19 cellular contexts compared by ENCODE assay signal in genomic region chr10:116689096-116689495, GRCh38. TPM values are rescaled to one million over a fixed set of nuclear protein-coding genes. Genes with fewer than 3 reads are reported as not detected.
"Had no signal": no experiment of that assay in that cellular context is flagged by ENCODE, and none has a peak within 500 bp of the region (broad histone marks: within the 10 kb centered on the region; RNA-seq: fewer than 3 reads in every experiment).

No MANE protein-coding gene starts in this region.

- H3K27me3 ChIP-seq: gastroesophageal sphincter, hepatocyte, SJSA1 had no signal

- H3K9me3 Mint-ChIP-seq: activated CD4-positive, alpha-beta T cell treated with anti-CD3 and anti-CD28 coated beads, Interleukin-2, amount 10 ng/mL, durations not matched to agents 24 days and 14 days; activated naive CD8-positive, alpha-beta T cell treated with anti-CD3 and anti-CD28 coated beads for 36 hours; activated T-cell treated with anti-CD3 and anti-CD28 coated beads, Interleukin-2, amount 50 U/mL, for 72 hours; endodermal cell; natural killer cell treated with Interleukin-12 subunit alpha and Interleukin-12 subunit beta and Interleukin-15 and Interleukin-18, amount 100 ng/mL, for 72 hours had no signal

- DNase-seq: activated CD4-positive, alpha-beta T cell treated with anti-CD3 and anti-CD28 coated beads, Interleukin-2, amount 10 ng/mL, durations not matched to agents 24 days and 14 days; activated CD8-positive, alpha-beta memory T cell treated with anti-CD3 and anti-CD28 coated beads, Interleukin-2, amount 50 U/mL, for 4 hours; activated CD8-positive, alpha-beta T cell treated with anti-CD3 and anti-CD28 coated beads, Interleukin-2, amount 10 ng/mL, durations not matched to agents 7 days and 5 days; activated naive CD8-positive, alpha-beta T cell treated with anti-CD3 and anti-CD28 coated beads for 36 hours; activated T-cell treated with anti-CD3 and anti-CD28 coated beads, Interleukin-2, amount 50 U/mL, for 72 hours; aorta; endodermal cell; islet precursor cell; mammary epithelial cell; stimulated activated CD4-positive, alpha-beta T cell treated with anti-CD3 and anti-CD28 coated beads, Interleukin-15, amount 100 ng/mL, for 24 hours; stimulated activated CD4-positive, alpha-beta T cell treated with anti-CD3 and anti-CD28 coated beads, Interleukin-4, amount 100 ng/mL, for 1 hour; stimulated activated naive CD4-positive, alpha-beta T cell treated with Interleukin-2 at 50 U/mL for 16 hours; T-helper 2 cell had no signal

- H3K9me3 ChIP-seq: gastroesophageal sphincter, SJSA1 had no signal

- H3K4me3 ChIP-seq: hepatocyte, SJSA1 had no signal

- H3K36me3 ChIP-seq: SJSA1 had no signal

- H3K4me3 Mint-ChIP-seq: activated CD4-positive, alpha-beta T cell treated with anti-CD3 and anti-CD28 coated beads, Interleukin-2, amount 10 ng/mL, durations not matched to agents 24 days and 14 days; activated CD8-positive, alpha-beta T cell treated with anti-CD3 and anti-CD28 coated beads, Interleukin-2, amount 10 ng/mL, durations not matched to agents 7 days and 5 days; activated naive CD8-positive, alpha-beta T cell treated with anti-CD3 and anti-CD28 coated beads for 36 hours; activated T-cell treated with anti-CD3 and anti-CD28 coated beads, Interleukin-2, amount 50 U/mL, for 72 hours; endodermal cell; natural killer cell treated with Interleukin-12 subunit alpha and Interleukin-12 subunit beta and Interleukin-15 and Interleukin-18, amount 100 ng/mL, for 72 hours; WTC11 had no signal

- H3K36me3 Mint-ChIP-seq: activated naive CD8-positive, alpha-beta T cell treated with anti-CD3 and anti-CD28 coated beads for 36 hours; natural killer cell treated with Interleukin-12 subunit alpha and Interleukin-12 subunit beta and Interleukin-15 and Interleukin-18, amount 100 ng/mL, for 72 hours; WTC11 had no signal

- ATAC-seq: activated CD8-positive, alpha-beta T cell treated with anti-CD3 and anti-CD28 coated beads, Interleukin-2, amount 10 ng/mL, durations not matched to agents 7 days and 5 days; activated T-cell treated with anti-CD3 and anti-CD28 coated beads, Interleukin-2, amount 50 U/mL, for 72 hours; left lobe of liver; natural killer cell treated with Interleukin-12 subunit alpha and Interleukin-12 subunit beta and Interleukin-15 and Interleukin-18, amount 100 ng/mL, for 72 hours; WTC11 had no signal

- H3K27ac ChIP-seq: SJSA1 had no signal

- H3K27ac Mint-ChIP-seq: activated CD4-positive, alpha-beta T cell treated with anti-CD3 and anti-CD28 coated beads, Interleukin-2, amount 10 ng/mL, durations not matched to agents 24 days and 14 days; activated CD8-positive, alpha-beta T cell treated with anti-CD3 and anti-CD28 coated beads, Interleukin-2, amount 10 ng/mL, durations not matched to agents 7 days and 5 days; activated naive CD8-positive, alpha-beta T cell treated with anti-CD3 and anti-CD28 coated beads for 36 hours; activated T-cell treated with anti-CD3 and anti-CD28 coated beads, Interleukin-2, amount 50 U/mL, for 72 hours; endodermal cell; natural killer cell treated with Interleukin-12 subunit alpha and Interleukin-12 subunit beta and Interleukin-15 and Interleukin-18, amount 100 ng/mL, for 72 hours; WTC11 had no signal

- H3K4me1 Mint-ChIP-seq: activated CD4-positive, alpha-beta T cell treated with anti-CD3 and anti-CD28 coated beads, Interleukin-2, amount 10 ng/mL, durations not matched to agents 24 days and 14 days; activated naive CD8-positive, alpha-beta T cell treated with anti-CD3 and anti-CD28 coated beads for 36 hours had no signal

RNA-seq across cellular contexts. Expression of gene HSPA12A, which starts 53.3 kb away (rescaled TPM):
- total RNA-seq: activated CD4-positive, alpha-beta T cell treated with anti-CD3 and anti-CD28 coated beads, Interleukin-2, amount 10 ng/mL, durations not matched to agents 24 days and 14 days; activated CD8-positive, alpha-beta T cell treated with anti-CD3 and anti-CD28 coated beads, Interleukin-2, amount 10 ng/mL, durations not matched to agents 7 days and 5 days had no signal
